Comparison of ENCODE assay signal across 17 cellular contexts in genomic region chr12:124618291-124618902, GRCh38.
"Had no signal": no experiment of that assay in that cellular context is flagged by ENCODE, and none has a peak within 500 bp of the region (broad histone marks: within the 10 kb centered on the region; RNA-seq: fewer than 3 reads in every experiment).

No MANE protein-coding gene starts in this region.

- ATAC-seq: activated CD8-positive, alpha-beta T cell treated with anti-CD3 and anti-CD28 coated beads, Interleukin-2, amount 10 ng/mL, durations not matched to agents 7 days and 5 days; esophagus mucosa; natural killer cell; stimulated activated naive CD8-positive, alpha-beta T cell treated with anti-CD3 and anti-CD28 coated beads, Interleukin-15, amount 100 ng/mL, for 72 hours had no signal

- H3K27ac Mint-ChIP-seq: activated B cell treated with CpG ODN at 0.5 μM for 24 hours; activated CD8-positive, alpha-beta T cell treated with anti-CD3 and anti-CD28 coated beads, Interleukin-2, amount 10 ng/mL, durations not matched to agents 7 days and 5 days; activated naive CD4-positive, alpha-beta T cell treated with anti-CD3 and anti-CD28 coated beads, Interleukin-2, amount 50 U/mL, for 24 hours; memory B cell; natural killer cell; progenitor cell of endocrine pancreas; stimulated activated naive CD8-positive, alpha-beta T cell treated with anti-CD3 and anti-CD28 coated beads, Interleukin-15, amount 100 ng/mL, for 72 hours had no signal

- H3K4me1 Mint-ChIP-seq: activated naive CD4-positive, alpha-beta T cell treated with anti-CD3 and anti-CD28 coated beads, Interleukin-2, amount 50 U/mL, for 24 hours; natural killer cell had no signal

- H3K36me3 ChIP-seq: adrenal gland, left ventricle myocardium inferior had no signal

- H3K27me3 ChIP-seq: adrenal gland, testis had no signal

- H3K9me3 Mint-ChIP-seq: activated naive CD4-positive, alpha-beta T cell treated with anti-CD3 and anti-CD28 coated beads, Interleukin-2, amount 50 U/mL, for 24 hours; memory B cell; stimulated activated naive CD8-positive, alpha-beta T cell treated with anti-CD3 and anti-CD28 coated beads, Interleukin-15, amount 100 ng/mL, for 72 hours had no signal

- H3K27me3 Mint-ChIP-seq: activated naive CD4-positive, alpha-beta T cell treated with anti-CD3 and anti-CD28 coated beads, Interleukin-2, amount 50 U/mL, for 24 hours had no signal

- H3K27ac ChIP-seq: left ventricle myocardium inferior, testis had no signal

- H3K36me3 Mint-ChIP-seq: activated naive CD4-positive, alpha-beta T cell treated with anti-CD3 and anti-CD28 coated beads, Interleukin-2, amount 50 U/mL, for 24 hours; memory B cell; natural killer cell had no signal

- DNase-seq: activated B cell treated with CpG ODN at 0.5 μM for 24 hours; activated CD4-positive, alpha-beta T cell treated with anti-CD3 and anti-CD28 coated beads for 48 hours; activated CD8-positive, alpha-beta memory T cell treated with anti-CD3 and anti-CD28 coated beads, Interleukin-2, amount 50 U/mL, for 4 hours; activated CD8-positive, alpha-beta T cell treated with anti-CD3 and anti-CD28 coated beads, Interleukin-2, amount 10 ng/mL, durations not matched to agents 7 days and 5 days; activated effector memory CD4-positive, alpha-beta T cell treated with anti-CD3 and anti-CD28 coated beads, Interleukin-2, amount 50 U/mL, for 16 hours; activated T-cell treated with anti-CD3 and anti-CD28 coated beads, Interleukin-2, amount 50 U/mL, for 48 hours; hippocampal formation; natural killer cell; stimulated activated naive CD8-positive, alpha-beta T cell treated with anti-CD3 and anti-CD28 coated beads, Interleukin-15, amount 100 ng/mL, for 72 hours; T-helper 2 cell; testis had no signal

- H3K4me3 Mint-ChIP-seq: activated B cell treated with CpG ODN at 0.5 μM for 24 hours; activated CD8-positive, alpha-beta T cell treated with anti-CD3 and anti-CD28 coated beads, Interleukin-2, amount 10 ng/mL, durations not matched to agents 7 days and 5 days; activated naive CD4-positive, alpha-beta T cell treated with anti-CD3 and anti-CD28 coated beads, Interleukin-2, amount 50 U/mL, for 24 hours; memory B cell; natural killer cell; stimulated activated naive CD8-positive, alpha-beta T cell treated with anti-CD3 and anti-CD28 coated beads, Interleukin-15, amount 100 ng/mL, for 72 hours had no signal

- H3K4me3 ChIP-seq: adrenal gland, left ventricle myocardium inferior, testis had no signal

- H3K9me3 ChIP-seq: adrenal gland, testis had no signal
